1 cellular context compared by ENCODE assay signal in genomic region chr14:52729585-52729924, GRCh38.
TF ChIP-seq lines count a peak whose summit lies in the region.

No MANE protein-coding gene starts in this region.

TF ChIP-seq in SK-N-SH treated with all-trans-retinoic acid at 6 μM for 48 hours, 23 proteins besides CTCF, POLR2A, EP300 and RAD21 (continued from another document):
- TF ChIP-seq POU6F1 (CRISPR knock-in tag; IDR thresholded peaks at IDR 0.05; ENCODE audit: borderline replicate concordance, low read depth) (no peak), ZNF565 (CRISPR knock-in tag; conservative IDR thresholded peaks at IDR 0.05; ENCODE audit: low read depth) (no peak), TCF4 (CRISPR knock-in tag; IDR thresholded peaks at IDR 0.05; ENCODE audit: borderline replicate concordance) (no peak), ZNF8 (CRISPR knock-in tag; IDR thresholded peaks at IDR 0.05) (no peak), PPARA (CRISPR knock-in tag; IDR thresholded peaks at IDR 0.05; ENCODE audit: borderline replicate concordance) (no peak), ISL1 (CRISPR knock-in tag; IDR thresholded peaks at IDR 0.05) (no peak), RARB (CRISPR knock-in tag; IDR thresholded peaks at IDR 0.05) (no peak), GLIS3 (CRISPR knock-in tag; IDR thresholded peaks at IDR 0.05) (no peak), CSRNP3 (CRISPR knock-in tag; IDR thresholded peaks at IDR 0.05) (no peak)
TF ChIP-seq in SK-N-SH treated with all-trans-retinoic acid at 6 μM for 48 hours: peak in this region for 0.
